Comparison of ENCODE assay signal across 4 cellular contexts in the genomic region with DNA sequence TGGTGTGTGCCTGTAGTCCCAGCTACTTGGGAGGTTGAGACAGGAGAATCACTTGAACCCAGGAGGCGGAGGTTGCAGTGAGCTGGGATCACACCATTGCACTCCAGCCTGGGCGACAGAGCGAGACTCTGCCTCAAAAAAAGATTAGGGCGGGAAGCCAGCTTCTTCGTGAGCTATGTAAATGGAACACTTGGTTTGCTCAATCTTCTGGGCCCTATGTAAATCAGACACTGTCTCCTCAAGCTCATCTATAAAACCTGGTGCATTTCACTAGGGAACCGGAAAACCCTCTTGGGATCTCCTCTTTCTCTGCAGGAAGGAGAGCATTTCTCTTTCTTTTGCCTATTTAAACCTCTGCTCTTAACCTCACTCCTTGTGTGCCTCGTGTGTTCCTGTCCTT. TPM values are rescaled to one million over a fixed set of nuclear protein-coding genes. Genes with fewer than 3 reads are reported as not detected.
"Had no signal": no experiment of that assay in that cellular context is flagged by ENCODE, and none has a peak within 500 bp of the region (broad histone marks: within the 10 kb centered on the region; RNA-seq: fewer than 3 reads in every experiment).

No MANE protein-coding gene starts in this region.

RNA-seq across cellular contexts. Expression of a gene that starts 32.8 kb away (rescaled TPM):
- total RNA-seq: activated naive CD4-positive, alpha-beta T cell treated with anti-CD3 and anti-CD28 coated beads for 36 hours; activated naive CD8-positive, alpha-beta T cell treated with anti-CD3 and anti-CD28 coated beads, Interleukin-2, amount 10 ng/mL, durations not matched to agents 7 days and 5 days; activated T-helper 1 cell treated with anti-CD3 and anti-CD28 coated beads, Interleukin-12 subunit alpha, Interleukin-12 subunit beta, Interleukin-2, Interleukin-4 antibody, amounts not matched to agents 30 ng/mL and 10 ng/mL and 1 ng/mL, durations not matched to agents 14 hours and 24 hours and 36 hours; activated T-helper 2 cell treated with anti-CD3 and anti-CD28 coated beads, Interferon-gamma antibody, Interleukin-2, Interleukin-4, amounts not matched to agents 10 μg/mL and 5 μg/mL and 100 μg/mL, durations not matched to agents 14 hours and 24 hours and 36 hours had no signal
